11 cellular contexts compared by ENCODE assay signal in the genomic region with DNA sequence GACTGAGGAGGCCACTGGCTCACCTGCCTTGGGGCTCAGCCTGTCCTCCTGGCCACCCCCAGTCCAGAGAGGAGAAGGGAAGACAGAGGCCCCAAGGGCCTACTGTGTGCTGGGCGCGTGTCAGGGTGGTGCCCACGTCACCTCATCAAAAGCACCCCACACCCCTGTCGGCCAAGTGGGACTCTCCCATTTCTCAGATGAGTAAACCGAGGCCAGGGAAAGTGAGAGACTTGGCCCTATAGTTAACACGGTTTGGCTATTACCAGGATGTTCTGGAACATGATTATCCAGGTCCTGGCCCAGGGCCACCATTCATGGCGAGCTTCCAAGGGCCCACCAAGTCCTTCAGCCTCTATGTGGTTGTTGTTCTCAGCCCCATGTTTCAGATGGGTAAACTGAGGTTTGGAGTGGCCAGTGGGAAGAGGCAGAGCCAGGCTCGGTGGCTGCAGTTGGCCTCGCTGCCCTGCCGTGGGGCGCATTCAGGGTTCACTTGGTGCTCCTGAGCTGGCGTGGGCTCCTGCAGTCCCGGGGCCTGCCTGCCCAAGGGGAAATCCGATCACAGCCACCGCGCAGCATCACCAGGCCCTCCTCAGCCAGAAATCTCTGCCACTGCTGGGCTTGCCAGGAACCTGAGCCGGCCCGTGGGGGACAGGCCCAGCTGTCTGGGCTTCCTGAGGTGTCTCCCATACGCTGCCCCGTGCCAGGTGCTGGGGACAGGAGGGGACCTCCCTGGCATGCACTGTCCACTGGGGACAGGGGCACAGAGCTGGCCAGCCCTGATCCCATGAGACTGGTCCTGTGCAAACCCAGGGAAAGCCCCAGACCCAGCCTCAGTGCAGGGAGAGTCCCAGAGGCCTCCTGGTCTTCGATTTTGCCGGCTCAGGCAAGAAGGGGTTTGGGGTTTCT. TPM values are rescaled to one million over a fixed set of nuclear protein-coding genes. Genes with fewer than 3 reads are reported as not detected.
DNase-seq lines count a peak whose midpoint lies in the region; ATAC-seq lines count a peak whose summit lies in the region.
"Had no signal": no experiment of that assay in that cellular context is flagged by ENCODE, and none has a peak within 500 bp of the region (broad histone marks: within the 10 kb centered on the region; RNA-seq: fewer than 3 reads in every experiment).

No MANE protein-coding gene starts in this region.

- DNase-seq in myocyte (ENCODE audit: low read depth) = peak; percentile 73
- DNase-seq in HT-29 (ENCODE audit: low spot score) = no peak
- DNase-seq in HCEC 1CT = no peak
- DNase-seq: occipital lobe, OCI-M1 had no signal

- ATAC-seq in GM18517 (IDR thresholded peaks at IDR 0.05; ENCODE audit: unreplicated experiment) = peak; percentile 68
- ATAC-seq in GM21528 (IDR thresholded peaks at IDR 0.05; ENCODE audit: low FRiP score, unreplicated experiment) = peak; percentile 36
- peak; percentile 72 for ATAC-seq in HG03342 (IDR thresholded peaks at IDR 0.05; ENCODE audit: unreplicated experiment)
- ATAC-seq in HG03159 (IDR thresholded peaks at IDR 0.05; ENCODE audit: unreplicated experiment) = no peak
- ATAC-seq in HG03135 (IDR thresholded peaks at IDR 0.05; ENCODE audit: unreplicated experiment) = no peak
- ATAC-seq: HCT116 had no signal

RNA-seq across cellular contexts. Expression of a gene that starts 10.9 kb away (rescaled TPM):
- 1,562 and 1,714 TPM in 2 replicates for total RNA-seq in myocyte
- polyA plus RNA-seq in myocyte (2012) = 5,457 TPM
- 2,777 and 3,103 TPM in 2 replicates for total RNA-seq in HT-29 (2014; rRNA removed; shearing (Covaris generic))

RNA-seq across cellular contexts. Expression of a gene that starts 27.7 kb away (rescaled TPM):
- total RNA-seq in myocyte = 6.6 and 7.6 TPM in 2 replicates
- 10.5 TPM for polyA plus RNA-seq in myocyte (2012)
- 14.7 and 16.1 TPM in 2 replicates for total RNA-seq in HT-29 (2014; rRNA removed; shearing (Covaris generic))

RNA-seq across cellular contexts. Expression of a gene that starts 51.3 kb away (rescaled TPM):
- total RNA-seq in myocyte = 159 and 214 TPM in 2 replicates
- polyA plus RNA-seq in myocyte (2012) = 259 TPM
- 2.0 and 3.8 TPM in 2 replicates for total RNA-seq in HT-29 (2014; rRNA removed; shearing (Covaris generic))

Comparison
In these comparisons a context has a peak if more than half of its experiments do, and no peak if none do; other contexts are left out.
1. ATAC-seq: peak in GM18517 (single experiment), GM21528 (single experiment) and HG03342 (single experiment); none in HG03159 (single experiment) and HG03135 (single experiment).
2. RNA of a gene that starts 51.3 kb away (total RNA-seq): 159 to 214 TPM in myocyte; 2.0 to 3.8 TPM in HT-29; every median in the first group is over 10 times any median in the second.